In the genomic region with DNA sequence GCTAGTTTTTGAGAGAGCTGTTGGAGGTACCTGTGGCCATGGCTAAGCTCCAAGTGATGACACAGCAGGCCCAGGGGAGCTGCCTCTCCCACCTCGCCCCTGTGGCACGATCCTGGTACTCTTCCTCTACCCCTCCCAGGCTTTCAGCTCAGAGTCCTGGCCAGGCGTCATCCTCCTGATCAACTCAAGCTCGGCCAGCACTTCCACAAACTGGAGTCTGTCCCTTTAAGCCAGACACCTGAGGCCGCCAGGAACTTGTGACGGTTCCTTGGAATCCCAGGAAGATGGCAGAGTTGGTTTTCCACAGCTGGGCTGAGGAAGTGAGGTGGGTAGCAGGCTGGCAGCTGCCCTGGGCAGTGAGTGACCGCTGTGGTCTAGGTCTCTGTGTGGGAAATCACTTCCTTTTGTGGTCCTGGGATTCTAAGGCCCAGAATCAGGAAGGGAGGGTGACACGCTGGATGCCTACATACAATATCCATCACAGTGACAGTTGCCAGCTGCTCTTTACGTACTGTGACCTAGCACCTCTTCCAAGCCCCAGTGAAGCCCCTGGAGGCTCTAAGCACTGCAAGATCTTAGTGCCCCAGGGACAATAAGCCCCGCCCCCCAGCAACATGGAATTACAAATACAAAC, we compare ENCODE assay signal across 14 cellular contexts. TPM values are rescaled to one million over a fixed set of nuclear protein-coding genes. Genes with fewer than 3 reads are reported as not detected.
DNase-seq lines count a peak whose midpoint lies in the region; ATAC-seq and TF ChIP-seq lines count a peak whose summit lies in the region.
"Had no signal": no experiment of that assay in that cellular context is flagged by ENCODE, and none has a peak within 500 bp of the region (broad histone marks: within the 10 kb centered on the region; RNA-seq: fewer than 3 reads in every experiment).

No MANE protein-coding gene starts in this region.

- H3K27ac ChIP-seq in breast epithelium, result peak overlapping the region in 1 of 2 donors; percentile 52
- H3K27ac ChIP-seq in RWPE2 (ENCODE audit: poor library complexity, severe bottlenecking), result peak overlapping the region; percentile 75
- H3K27ac ChIP-seq in dorsolateral prefrontal cortex, result no peak overlapping the region
- H3K27ac ChIP-seq: ovary, transverse colon, VCaP had no signal

- CTCF ChIA-PET in MCF 10A (lab: Yijun Ruan, JAX), result interaction anchor here (0.6 to 3.5 kb wide), 8 partner anchors 14 to 696 kb away, joined by 3 to 31 read pairs (median 4); no protein-coding TSS in a partner anchor

- peaks cover 25% of the 10 kb centered on the region for H3K36me3 Mint-ChIP-seq in MCF 10A (ENCODE audit: insufficient read depth, unreplicated experiment)

- H3K9me3 ChIP-seq in breast epithelium, result no peaks in the 10 kb centered on the region
- no peaks in the 10 kb centered on the region for H3K9me3 ChIP-seq in RWPE2 (ENCODE audit: severe bottlenecking)
- H3K9me3 ChIP-seq: ovary, transverse colon had no signal

- no peaks in the 10 kb centered on the region for H3K27me3 Mint-ChIP-seq in MCF 10A (ENCODE audit: insufficient read depth, unreplicated experiment)

- H3K27me3 ChIP-seq in breast epithelium (peaks cover 0 to 6% of the 10 kb centered on the region in 2 donors), RWPE2 (ENCODE audit: insufficient read depth, poor library complexity, severe bottlenecking) (no peaks in the 10 kb centered on the region), dorsolateral prefrontal cortex (peaks cover 0 to 21% (median 12%) of the 10 kb centered on the region in 45 donors)
- H3K27me3 ChIP-seq: ovary had no signal

- H3K4me1 ChIP-seq in breast epithelium, result peaks cover 0 to 10% of the 10 kb centered on the region in 2 donors
- H3K4me1 ChIP-seq in RWPE2 (ENCODE audit: insufficient read depth, poor library complexity, severe bottlenecking), result peaks cover 30% of the 10 kb centered on the region

- no TSS peak for BruUV-seq in MCF 10A (replicated peaks; lab: Mats Ljungman, UMichigan)

- TF ChIP-seq POLR2A in breast epithelium (IDR thresholded peaks at IDR 0.05), result no peak

- no peaks in the 10 kb centered on the region for H3K9me3 Mint-ChIP-seq in MCF 10A (ENCODE audit: unreplicated experiment)
- H3K9me3 Mint-ChIP-seq: GM23338 had no signal

- H3K4me1 Mint-ChIP-seq in MCF 10A (ENCODE audit: insufficient read depth, unreplicated experiment), result peaks cover 8% of the 10 kb centered on the region

- DNase-seq in MCF 10A (ENCODE audit: unreplicated experiment) (peak; percentile 49), breast epithelium (ENCODE audit: low spot score in 2 of 2) (no peak), RWPE2 (ENCODE audit: low spot score) (no peak), glomerular visceral epithelial cell (ENCODE audit: extremely low spot score) (peak; percentile 64), dorsolateral prefrontal cortex (no peak), foreskin melanocyte (no peak)
- DNase-seq in activated CD4-positive, alpha-beta T cell treated with anti-CD3 and anti-CD28 coated beads, Interleukin-2, amount 50 U/mL, for 1 hour, result no peak
- DNase-seq: ovary, transverse colon had no signal

- peak; percentile 33 for ATAC-seq in RWPE2 (ENCODE audit: low read depth)
- no peak for ATAC-seq in GM21367 (IDR thresholded peaks at IDR 0.05; ENCODE audit: unreplicated experiment)
- ATAC-seq: GM23338 had no signal

- no peak overlapping the region for H3K27ac Mint-ChIP-seq in MCF 10A (ENCODE audit: low read depth, unreplicated experiment)
- H3K27ac Mint-ChIP-seq: GM23338 had no signal

- H3K4me3 Mint-ChIP-seq in MCF 10A (ENCODE audit: unreplicated experiment), result peak overlapping the region; percentile 35
- H3K4me3 Mint-ChIP-seq: GM23338 had no signal

- no peak overlapping the region for H3K4me3 ChIP-seq in breast epithelium
- H3K4me3 ChIP-seq in RWPE2 (ENCODE audit: severe bottlenecking), result no peak overlapping the region
- no peak overlapping the region for H3K4me3 ChIP-seq in dorsolateral prefrontal cortex
- H3K4me3 ChIP-seq: GM23338, ovary, transverse colon had no signal

- no peak for TF ChIP-seq CTCF in MCF 10A (IDR thresholded peaks at IDR 0.05; ENCODE audit: unreplicated experiment)
- TF ChIP-seq CTCF in breast epithelium (IDR thresholded peaks at IDR 0.05), result no peak
- TF ChIP-seq CTCF in RWPE2 (IDR thresholded peaks at IDR 0.05; ENCODE audit: poor library complexity, severe bottlenecking), result no peak
- TF ChIP-seq CTCF in dorsolateral prefrontal cortex (IDR thresholded peaks at IDR 0.05 in 54 of 56, conservative IDR thresholded peaks at IDR 0.05 in 2 of 56; ENCODE audit: low read depth in 1 of 56, partially characterized antibody in 56 of 56), result no peak

- intact Hi-C loops in MCF 10A (cut with micrococcal nuclease), result loop anchor here (10.0 kb wide), 1 partner anchor 46 kb away; the partner anchor contains the start of gene SF3B2
- intact Hi-C loops in breast epithelium (cut with DNase I; ENCODE audit: low total_unique reads), result no loop called here
- intact Hi-C loops in dorsolateral prefrontal cortex (cut with DNase I), result loop anchor here in 1 of 2 donors (5.0 kb wide), 1 partner anchor 39 kb away; the partner anchor contains the start of gene GAL3ST3

- H3K36me3 ChIP-seq in breast epithelium, result no peaks in the 10 kb centered on the region
- H3K36me3 ChIP-seq in RWPE2 (ENCODE audit: low read depth), result peaks cover 19% of the 10 kb centered on the region
- H3K36me3 ChIP-seq: ovary, transverse colon had no signal

- POLR2A ChIA-PET in MCF 10A (lab: Yijun Ruan, JAX), result interaction anchor here (0.6 to 2.4 kb wide), 8 partner anchors 8 to 413 kb away, joined by 3 to 16 read pairs (median 4); partner anchors contain the start of genes CCDC85B and SF3B2

RNA-seq across cellular contexts. Expression of gene CST6, which starts 3.2 kb away (rescaled TPM):
- not detected in 2 replicates for total RNA-seq in MCF 10A (2022)
- total RNA-seq in breast epithelium, result under 1 TPM in 2 of 3 donors, not detected in 1; 0.59 to 0.98 TPM
- total RNA-seq in dorsolateral prefrontal cortex, result under 1 TPM in 6 of 120 experiments, not detected in 114; 0.64 to 0.85 (median 0.71) TPM
- total RNA-seq: NCI-H460, transverse colon had no signal

RNA-seq across cellular contexts. Expression of gene BANF1, which starts 6.3 kb away (rescaled TPM):
- 154 and 198 TPM in 2 replicates for total RNA-seq in MCF 10A (2022)
- total RNA-seq in breast epithelium, result 10 to 100 TPM; 15.7 to 42.0 (median 37.4) TPM
- 100 to 1,000 TPM in 116 of 120 experiments, 10 to 100 TPM in 4; 89.7 to 186 (median 129) TPM for total RNA-seq in dorsolateral prefrontal cortex

RNA-seq across cellular contexts. Expression of gene EIF1AD, which starts 6.6 kb away (rescaled TPM):
- total RNA-seq in MCF 10A (2022) (21.7 and 33.5 TPM in 2 replicates), breast epithelium (10 to 100 TPM; 31.0 to 33.1 (median 31.0) TPM), dorsolateral prefrontal cortex (10 to 100 TPM; 25.8 to 57.5 (median 36.4) TPM)

RNA-seq across cellular contexts. Expression of gene CATSPER1, which starts 17.7 kb away (rescaled TPM):
- total RNA-seq in MCF 10A (2022), result 0.61 and 0.79 TPM in 2 replicates
- total RNA-seq in breast epithelium, result 1 to 10 TPM in 1 of 3 donors, under 1 TPM in 1, not detected in 1; 0.32 to 1.3 TPM
- 1 to 10 TPM in 2 of 120 experiments, under 1 TPM in 20, not detected in 98; 0.16 to 1.2 (median 0.36) TPM for total RNA-seq in dorsolateral prefrontal cortex
- total RNA-seq: fibroblast of lung, GM23338, NCI-H460, transverse colon had no signal

RNA-seq across cellular contexts. Expression of gene GAL3ST3, which starts 40.4 kb away (rescaled TPM):
- total RNA-seq in MCF 10A (2022) (not detected in 2 replicates), breast epithelium (under 1 TPM in 1 of 3 donors, not detected in 2; 0.29 TPM), dorsolateral prefrontal cortex (10 to 100 TPM in 73 of 120 experiments, 1 to 10 TPM in 47; 3.8 to 17.5 (median 10.5) TPM)
- total RNA-seq: fibroblast of lung, NCI-H460, transverse colon had no signal

Comparison
In these comparisons a context has a peak if more than half of its experiments do, and no peak if none do; other contexts are left out.
1. DNase-seq: peak in MCF 10A (single experiment) and glomerular visceral epithelial cell (single experiment); none in breast epithelium (0 of 2), RWPE2 (single experiment), dorsolateral prefrontal cortex (0 of 10), activated CD4-positive, alpha-beta T cell treated with anti-CD3 and anti-CD28 coated beads, Interleukin-2, amount 50 U/mL, for 1 hour (single experiment) and foreskin melanocyte (single experiment).